7 cellular contexts compared by ENCODE assay signal in genomic region chr7:127107601-127108007, GRCh38.
A peak's percentile ranks its signal among the peaks of the same experiment; 100 is the strongest.
DNase-seq lines count a peak whose midpoint lies in the region; ATAC-seq and TF ChIP-seq lines count a peak whose summit lies in the region.

No MANE protein-coding gene starts in this region.

- no peak overlapping the region for H3K27ac ChIP-seq in SJCRH30

- no peak overlapping the region for H3K4me3 Mint-ChIP-seq in naive B cell

- no peaks in the 10 kb centered on the region for H3K4me1 ChIP-seq in SJCRH30

- H3K9me3 ChIP-seq in SJCRH30 (replicated peaks), result no peaks in the 10 kb centered on the region

- peak; percentile 89 for ATAC-seq in GM21381 (IDR thresholded peaks at IDR 0.05; ENCODE audit: unreplicated experiment)
- ATAC-seq in HG03460 (IDR thresholded peaks at IDR 0.05; ENCODE audit: unreplicated experiment), result peak; percentile 85
- ATAC-seq in naive B cell (ENCODE audit: low read depth in 2 of 2), result no peak

- H3K36me3 Mint-ChIP-seq in naive B cell, result peaks cover 0 to 8% of the 10 kb centered on the region in 2 donors

- CTCF ChIA-PET in GM10248 (lab: Yijun Ruan, JAX), result interaction anchor here (1.3 to 1.8 kb wide), 4 partner anchors 9 to 15 kb away, joined by 3 to 5 read pairs (median 4); no protein-coding TSS in a partner anchor

- H3K9me3 Mint-ChIP-seq in naive B cell, result peaks cover 3 to 16% (median 8%) of the 10 kb centered on the region in 7 donors

- POLR2A ChIA-PET in GM10248 (lab: Yijun Ruan, JAX), result no interaction called here

- no peaks in the 10 kb centered on the region for H3K27me3 ChIP-seq in SJCRH30

- DNase-seq in GM10248 (ENCODE audit: extremely low spot score) (peak; percentile 32), SJCRH30 (peak; percentile 64 to 87), ecto neural progenitor cell (ENCODE audit: low spot score) (peak; percentile 69), naive B cell (peak; percentile 9), NCI-H1436 (lab: John Stamatoyannopoulos, UW) (no peak)

- H3K36me3 ChIP-seq in SJCRH30, result no peaks in the 10 kb centered on the region

- H3K27me3 Mint-ChIP-seq in naive B cell, result peaks cover 4 to 17% (median 14%) of the 10 kb centered on the region in 3 donors

- no peak overlapping the region for H3K4me3 ChIP-seq in SJCRH30

- peaks cover 0 to 4% (median 0%) of the 10 kb centered on the region in 3 donors for H3K4me1 Mint-ChIP-seq in naive B cell

- H3K27ac Mint-ChIP-seq in naive B cell, result no peak overlapping the region

- TF ChIP-seq CTCF in GM10248 (IDR thresholded peaks at IDR 0.05; ENCODE audit: control extremely low read depth, extremely low read depth, low read depth, missing control alignments), result no peak

Comparison
In these comparisons a context has a peak if more than half of its experiments do, and no peak if none do; other contexts are left out.
1. ATAC-seq: peak in GM21381 (single experiment) and HG03460 (single experiment); none in naive B cell (0 of 2).